2 cellular contexts compared by ENCODE assay signal in genomic region chr6:35487653-35488516, GRCh38.
TF ChIP-seq lines count a peak whose summit lies in the region.

No MANE protein-coding gene starts in this region.

TF ChIP-seq in IMR-90, 13 proteins besides CTCF, POLR2A, EP300 and RAD21:
- TF ChIP-seq FOS (IDR thresholded peaks at IDR 0.05; ENCODE audit: low read depth, low read length) (no peak), USF2 (IDR thresholded peaks at IDR 0.05; ENCODE audit: low read depth, low read length) (no peak), MAZ (IDR thresholded peaks at IDR 0.05; ENCODE audit: borderline replicate concordance, low read depth, low read length) (no peak), SMC3 (IDR thresholded peaks at IDR 0.05; ENCODE audit: low read depth, low read length) (no peak), CEBPB (IDR thresholded peaks at IDR 0.05; ENCODE audit: low read depth, low read length) (no peak), NFE2L2 (IDR thresholded peaks at IDR 0.05; ENCODE audit: low read depth, low read length) (no peak), MAFK (IDR thresholded peaks at IDR 0.05; ENCODE audit: low read depth, low read length) (no peak), ELK1 (IDR thresholded peaks at IDR 0.05; ENCODE audit: borderline replicate concordance, low read depth, low read length) (no peak), BHLHE40 (IDR thresholded peaks at IDR 0.05; ENCODE audit: low read depth, low read length) (no peak), RCOR1 (IDR thresholded peaks at IDR 0.05; ENCODE audit: insufficient replicate concordance, low read length) (no peak), RFX5 (IDR thresholded peaks at IDR 0.05; ENCODE audit: low read depth, low read length) (no peak), CHD1 (IDR thresholded peaks at IDR 0.05; ENCODE audit: low read depth, low read length) (no peak), MXI1 (IDR thresholded peaks at IDR 0.05; ENCODE audit: borderline replicate concordance, low read depth, low read length) (no peak)

TF ChIP-seq in K562, 482 proteins besides CTCF, POLR2A, EP300 and RAD21:
- TF ChIP-seq PKNOX1 (IDR thresholded peaks at IDR 0.05), result 0 out of 2 replicates have a peak, but pooled peaks have one; percentile 6
- 0 out of 4 replicates have a peak, but pooled peaks of 1 of the 2 experiments have one; percentile 17 for TF ChIP-seq FOXK2 (conservative IDR thresholded peaks at IDR 0.05 in 1 of 2, IDR thresholded peaks at IDR 0.05 in 1 of 2; ENCODE audit: low read depth in 2 of 2)
- no peak for TF ChIP-seq POU5F1 (IDR thresholded peaks at IDR 0.05; ENCODE audit: borderline replicate concordance, low read depth, low read length, partially characterized antibody)
- 0 out of 4 replicates have a peak, but pooled peaks of 1 of the 2 experiments have one; percentile 33 for TF ChIP-seq ZNF639 (CRISPR knock-in tag; conservative IDR thresholded peaks at IDR 0.05 in 1 of 2, IDR thresholded peaks at IDR 0.05 in 1 of 2)
- no peak for TF ChIP-seq FOXP4 (CRISPR knock-in tag; IDR thresholded peaks at IDR 0.05; ENCODE audit: borderline replicate concordance)
- TF ChIP-seq KAT7 (CRISPR knock-in tag; IDR thresholded peaks at IDR 0.05; ENCODE audit: borderline replicate concordance), result no peak
- TF ChIP-seq MAX (CRISPR knock-in tag; IDR thresholded peaks at IDR 0.05), result peak; percentile 14; the same call in 1 of the 2 replicates
- TF ChIP-seq MLLT1 (IDR thresholded peaks at IDR 0.05), result peak in 1 of 2 experiments; percentile 68; a peak in 2 of 4 replicates
- no peak for TF ChIP-seq KLF6 (CRISPR knock-in tag; IDR thresholded peaks at IDR 0.05; ENCODE audit: borderline replicate concordance)
- TF ChIP-seq GABPA (tag; conservative IDR thresholded peaks at IDR 0.05; ENCODE audit: low read depth), result peak; percentile 54
- 0 out of 2 replicates have a peak, but pooled peaks have one; percentile 41 for TF ChIP-seq ZNF175 (CRISPR knock-in tag; IDR thresholded peaks at IDR 0.05; ENCODE audit: low read depth)
- TF ChIP-seq HDGF (IDR thresholded peaks at IDR 0.05), result 0 out of 2 replicates have a peak, but pooled peaks have one; percentile 48
- peak; percentile 84; the same call in 1 of the 2 replicates for TF ChIP-seq SMARCA5 (IDR thresholded peaks at IDR 0.05)
- TF ChIP-seq ZNF583 (CRISPR knock-in tag; IDR thresholded peaks at IDR 0.05), result no peak
- TF ChIP-seq SPI1 (IDR thresholded peaks at IDR 0.05; ENCODE audit: borderline replicate concordance, low read depth, low read length), result peak; percentile 94
- TF ChIP-seq ESRRA (IDR thresholded peaks at IDR 0.05; ENCODE audit: borderline replicate concordance, low read depth), result peak; percentile 99
- TF ChIP-seq ZNF395 (CRISPR knock-in tag; IDR thresholded peaks at IDR 0.05), result peak; percentile 78
- TF ChIP-seq NCOA4 (IDR thresholded peaks at IDR 0.05; ENCODE audit: partially characterized antibody), result peak; percentile 34
- 0 out of 2 replicates have a peak, but pooled peaks have one; percentile 40 for TF ChIP-seq FOXK1 (CRISPR knock-in tag; IDR thresholded peaks at IDR 0.05; ENCODE audit: borderline replicate concordance)
- peak; percentile 91 for TF ChIP-seq ZNF263 (CRISPR knock-in tag; IDR thresholded peaks at IDR 0.05; ENCODE audit: borderline replicate concordance)
- no peak for TF ChIP-seq MYC (IDR thresholded peaks at IDR 0.05; ENCODE audit: low read depth, low read length)
- TF ChIP-seq MYC (CRISPR knock-in tag; IDR thresholded peaks at IDR 0.05; ENCODE audit: borderline replicate concordance, low read depth), result no peak
- no peak for TF ChIP-seq NCOA6 (IDR thresholded peaks at IDR 0.05)
- peak; percentile 83 for TF ChIP-seq BCOR (IDR thresholded peaks at IDR 0.05)
- TF ChIP-seq STAG1 (CRISPR knock-in tag; IDR thresholded peaks at IDR 0.05; ENCODE audit: borderline replicate concordance), result no peak
- peak; percentile 32 for TF ChIP-seq EGR1 (conservative IDR thresholded peaks at IDR 0.05)
- TF ChIP-seq SP1 (CRISPR knock-in tag; IDR thresholded peaks at IDR 0.05), result 0 out of 2 replicates have a peak, but pooled peaks have one; percentile 37
- 0 out of 4 replicates have a peak, but pooled peaks of 1 of the 2 experiments have one; percentile 23 for TF ChIP-seq KDM1A (IDR thresholded peaks at IDR 0.05)
- 0 out of 2 replicates have a peak, but pooled peaks have one; percentile 10 for TF ChIP-seq ELF4 (CRISPR knock-in tag; IDR thresholded peaks at IDR 0.05)
- no peak for TF ChIP-seq RREB1 (CRISPR knock-in tag; IDR thresholded peaks at IDR 0.05)
- no peak for TF ChIP-seq ZNF436 (CRISPR knock-in tag; IDR thresholded peaks at IDR 0.05)
- TF ChIP-seq HDAC2 (IDR thresholded peaks at IDR 0.05), result 0 out of 2 replicates have a peak, but pooled peaks have one; percentile 64
- TF ChIP-seq VEZF1 (CRISPR knock-in tag; IDR thresholded peaks at IDR 0.05), result peak; percentile 60
- TF ChIP-seq CC2D1A (IDR thresholded peaks at IDR 0.05), result no peak
- 0 out of 2 replicates have a peak, but pooled peaks have one; percentile 7 for TF ChIP-seq ARID1B (IDR thresholded peaks at IDR 0.05)
- no peak for TF ChIP-seq NFE2 (IDR thresholded peaks at IDR 0.05; ENCODE audit: low read depth)
- peak in 1 of 2 experiments; percentile 7; a peak in 1 of 4 replicates for TF ChIP-seq TRIM24 (IDR thresholded peaks at IDR 0.05)
- 0 out of 2 replicates have a peak, but pooled peaks have one; percentile 15 for TF ChIP-seq SMARCA4 (IDR thresholded peaks at IDR 0.05)
- no peak for TF ChIP-seq CBFA2T3 (IDR thresholded peaks at IDR 0.05)
- no peak for TF ChIP-seq PHB (CRISPR knock-in tag; IDR thresholded peaks at IDR 0.05)
- TF ChIP-seq NFE2L1 (tag; IDR thresholded peaks at IDR 0.05; ENCODE audit: borderline replicate concordance, low read depth), result no peak
- no peak for TF ChIP-seq ZFP30 (CRISPR knock-in tag; IDR thresholded peaks at IDR 0.05; ENCODE audit: borderline replicate concordance)
